18 cellular contexts compared by ENCODE assay signal in the genomic region with DNA sequence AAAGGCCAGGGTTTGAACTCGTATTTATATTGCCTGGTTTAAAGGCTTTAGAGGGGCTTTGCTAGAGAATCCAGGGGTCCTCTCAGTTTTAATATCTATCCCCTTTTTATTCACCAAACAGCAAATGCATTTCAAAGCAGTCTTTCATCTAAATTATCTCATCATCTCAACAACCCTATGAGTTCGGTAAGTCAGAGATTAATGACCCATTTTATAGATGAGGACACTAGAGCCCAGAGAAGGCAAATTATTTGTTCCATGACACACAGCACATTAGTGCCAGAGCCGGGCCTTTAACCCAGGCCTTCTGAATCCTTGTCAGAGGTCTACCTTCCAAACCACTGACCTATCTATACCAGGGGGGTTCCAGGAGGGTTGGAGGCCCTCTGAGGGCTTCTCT.
"Had no signal": no experiment of that assay in that cellular context is flagged by ENCODE, and none has a peak within 500 bp of the region (broad histone marks: within the 10 kb centered on the region; RNA-seq: fewer than 3 reads in every experiment).

No MANE protein-coding gene starts in this region.

- H3K27ac ChIP-seq: HL-60, SJSA1, SK-N-MC had no signal

- H3K36me3 ChIP-seq: MG63, SJSA1 had no signal

- H3K27me3 ChIP-seq: MG63 had no signal

- H3K9me3 ChIP-seq: MG63, SJSA1 had no signal

- H3K4me3 ChIP-seq: MG63, SJSA1, SK-N-MC had no signal

- DNase-seq: KBM-7, MG63, NCI-H1092, NCI-H187, NCI-H2029, NCI-H2081 treated with DMSO at 0.1 percent for 48 hours, NCI-H2171, NCI-H226, NCI-H446, NCI-H510A, NCI-H524 treated with DMSO at 0.1 percent for 48 hours, NCI-H774, Right ventricle myocardium superior, RPMI8226, SIG-M5 had no signal
